Comparison of ENCODE assay signal across 10 cellular contexts in genomic region chr13:75715598-75716523, GRCh38.
DNase-seq lines count a peak whose midpoint lies in the region; ATAC-seq, FAIRE-seq and TF ChIP-seq lines count a peak whose summit lies in the region.
"Had no signal": no experiment of that assay in that cellular context is flagged by ENCODE, and none has a peak within 500 bp of the region (broad histone marks: within the 10 kb centered on the region; RNA-seq: fewer than 3 reads in every experiment).

No MANE protein-coding gene starts in this region.

- ATAC-seq in GM19351 (IDR thresholded peaks at IDR 0.05; ENCODE audit: unreplicated experiment) (peak; percentile 95), HG03103 (IDR thresholded peaks at IDR 0.05; ENCODE audit: low read depth, unreplicated experiment) (peak; percentile 95), K562 (no peak)

- no peak for TF ChIP-seq EP300 in K562 (IDR thresholded peaks at IDR 0.05; ENCODE audit: low read length)

- CTCF ChIA-PET in K562 (lab: Yijun Ruan, JAX; ENCODE audit: low intra/inter-chr PET ratio), result no interaction called here

- H3K4me3 ChIP-seq in K562, result no peak overlapping the region
- H3K4me3 ChIP-seq in effector memory CD4-positive, alpha-beta T cell (ENCODE audit: insufficient read depth, low read depth, low read length, poor library complexity, severe bottlenecking), result no peak overlapping the region

- H3K9me1 ChIP-seq in K562 (ENCODE audit: control insufficient read depth, insufficient read depth, low read length), result no peaks in the 10 kb centered on the region

- TF ChIP-seq RAD21 in K562 (CRISPR knock-in tag; conservative IDR thresholded peaks at IDR 0.05 in 1 of 2, IDR thresholded peaks at IDR 0.05 in 1 of 2), result no peak

- no peaks in the 10 kb centered on the region for H3K79me2 ChIP-seq in K562 (ENCODE audit: control insufficient read depth, insufficient read depth, low read length)

- DNase-seq in A172 (ENCODE audit: low spot score) (peak; percentile 30), K562 (ENCODE audit: extremely low read depth in 1 of 4, low spot score in 3 of 4) (no peak), DMS79 (lab: John Stamatoyannopoulos, UW) (no peak), D721Med (ENCODE audit: insufficient read length, low spot score) (no peak), NCI-H526 treated with DMSO at 0.1 percent for 48 hours (lab: John Stamatoyannopoulos, UW) (no peak)
- DNase-seq in effector memory CD4-positive, alpha-beta T cell, result no peak
- DNase-seq: DMS153, NCI-H2029 had no signal

- H3K9me3 ChIP-seq in K562 (replicated peaks; ENCODE audit: control insufficient read depth, insufficient read depth, low read depth, low read length), result no peaks in the 10 kb centered on the region
- H3K9me3 ChIP-seq in effector memory CD4-positive, alpha-beta T cell (ENCODE audit: control insufficient read depth, low read length), result no peaks in the 10 kb centered on the region

- H3K4me2 ChIP-seq in K562 (ENCODE audit: insufficient read depth, low read length), result no peak overlapping the region

- 0% methylated on average over 6 of the region's 6 CpGs for WGBS in K562 (ENCODE audit: insufficient coverage, low coverage, missing lambda C conversion rate)

- no peaks in the 10 kb centered on the region; a peak in 1 of 5 replicates for H3K4me1 ChIP-seq in K562 (replicated peaks in 1 of 2; ENCODE audit: control insufficient read depth in 2 of 2, insufficient read depth in 2 of 2, low read length in 2 of 2)
- H3K4me1 ChIP-seq in effector memory CD4-positive, alpha-beta T cell (ENCODE audit: control insufficient read depth, insufficient read depth, low read length, poor library complexity, severe bottlenecking), result no peaks in the 10 kb centered on the region

- H4K20me1 ChIP-seq in K562 (replicated peaks; ENCODE audit: control insufficient read depth, insufficient read depth, low read length), result no peaks in the 10 kb centered on the region

- intact Hi-C loops in K562 (cut with micrococcal nuclease), result no loop called here

- TF ChIP-seq POLR2A in K562 (conservative IDR thresholded peaks at IDR 0.05), result no peak

- FAIRE-seq in K562 (lab: Jason Lieb, UNC), result no peak
- FAIRE-seq in D721Med (lab: Jason Lieb, UNC), result no peak

- no peaks in the 10 kb centered on the region for H3K36me3 ChIP-seq in K562 (ENCODE audit: control insufficient read depth, insufficient read depth, low read length)
- H3K36me3 ChIP-seq in effector memory CD4-positive, alpha-beta T cell (ENCODE audit: control insufficient read depth, insufficient read depth, low read length), result no peaks in the 10 kb centered on the region

- POLR2A ChIA-PET in K562 (lab: Yijun Ruan, JAX), result no interaction called here

- no peak overlapping the region for H3K9ac ChIP-seq in K562 (ENCODE audit: insufficient read depth in 1 of 2, low read depth in 2 of 2, low read length in 2 of 2)

- no peak overlapping the region for H3K27ac ChIP-seq in K562 (ENCODE audit: extremely low read depth, low read depth, low read length)
- no peak overlapping the region for H3K27ac ChIP-seq in effector memory CD4-positive, alpha-beta T cell (ENCODE audit: insufficient read depth, low read length, poor library complexity, severe bottlenecking)

- no peaks in the 10 kb centered on the region for H3K27me3 ChIP-seq in K562 (ENCODE audit: control insufficient read depth in 2 of 2, insufficient read depth in 2 of 2, low read length in 2 of 2)
- no peaks in the 10 kb centered on the region for H3K27me3 ChIP-seq in effector memory CD4-positive, alpha-beta T cell (replicated peaks; ENCODE audit: control insufficient read depth, insufficient read depth, low read length, poor library complexity, severe bottlenecking)

- no TSS peak for BruUV-seq in K562 (replicated peaks; lab: Mats Ljungman, UMichigan)

- TF ChIP-seq CTCF in K562 (IDR thresholded peaks at IDR 0.05 in 2 of 3, conservative IDR thresholded peaks at IDR 0.05 in 1 of 3; ENCODE audit: insufficient read depth in 2 of 3, low read depth in 1 of 3, low read length in 3 of 3), result no peak
- no peak for TF ChIP-seq CTCF in D721Med (IDR thresholded peaks at IDR 0.05; ENCODE audit: insufficient read depth, missing control alignments)

- in situ Hi-C loops in K562 (cut with MboI), result no loop called here

- no peak overlapping the region for H2AFZ ChIP-seq in K562 (ENCODE audit: low read depth, low read length)

TF ChIP-seq in K562, 482 proteins besides CTCF, POLR2A, EP300 and RAD21:
- TF ChIP-seq HNRNPL (IDR thresholded peaks at IDR 0.05; ENCODE audit: low read depth, low read length) (no peak), TAF1 (IDR thresholded peaks at IDR 0.05; ENCODE audit: control insufficient read depth, extremely low read depth, insufficient read depth, low read length, severe bottlenecking) (no peak), NFIX (CRISPR knock-in tag; IDR thresholded peaks at IDR 0.05; ENCODE audit: low read depth) (0 out of 2 replicates have a peak, but pooled peaks have one; percentile 35), ZNF212 (CRISPR knock-in tag; IDR thresholded peaks at IDR 0.05) (no peak), ZNF124 (CRISPR knock-in tag; IDR thresholded peaks at IDR 0.05) (no peak), RBM14 (IDR thresholded peaks at IDR 0.05; ENCODE audit: borderline replicate concordance, insufficient read depth, low read depth, low read length) (no peak), HDGF (IDR thresholded peaks at IDR 0.05) (no peak), NFIC (IDR thresholded peaks at IDR 0.05) (peak; percentile 74), TBL1XR1 (IDR thresholded peaks at IDR 0.05; ENCODE audit: low read length in 2 of 2) (no peak), SPI1 (IDR thresholded peaks at IDR 0.05; ENCODE audit: borderline replicate concordance, low read depth, low read length) (no peak), SNIP1 (IDR thresholded peaks at IDR 0.05; ENCODE audit: low read depth) (no peak), SIX5 (IDR thresholded peaks at IDR 0.05; ENCODE audit: borderline replicate concordance in 1 of 2, insufficient read depth in 1 of 2, low read depth in 1 of 2, low read length in 2 of 2) (no peak), ZNF217 (CRISPR knock-in tag; IDR thresholded peaks at IDR 0.05) (no peak)
- TF ChIP-seq, protein P1, sequence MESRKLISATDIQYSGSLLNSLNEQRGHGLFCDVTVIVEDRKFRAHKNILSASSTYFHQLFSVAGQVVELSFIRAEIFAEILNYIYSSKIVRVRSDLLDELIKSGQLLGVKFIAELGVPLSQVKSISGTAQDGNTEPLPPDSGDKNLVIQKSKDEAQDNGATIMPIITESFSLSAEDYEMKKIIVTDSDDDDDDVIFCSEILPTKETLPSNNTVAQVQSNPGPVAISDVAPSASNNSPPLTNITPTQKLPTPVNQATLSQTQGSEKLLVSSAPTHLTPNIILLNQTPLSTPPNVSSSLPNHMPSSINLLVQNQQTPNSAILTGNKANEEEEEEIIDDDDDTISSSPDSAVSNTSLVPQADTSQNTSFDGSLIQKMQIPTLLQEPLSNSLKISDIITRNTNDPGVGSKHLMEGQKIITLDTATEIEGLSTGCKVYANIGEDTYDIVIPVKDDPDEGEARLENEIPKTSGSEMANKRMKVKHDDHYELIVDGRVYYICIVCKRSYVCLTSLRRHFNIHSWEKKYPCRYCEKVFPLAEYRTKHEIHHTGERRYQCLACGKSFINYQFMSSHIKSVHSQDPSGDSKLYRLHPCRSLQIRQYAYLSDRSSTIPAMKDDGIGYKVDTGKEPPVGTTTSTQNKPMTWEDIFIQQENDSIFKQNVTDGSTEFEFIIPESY (CRISPR knock-in tag; IDR thresholded peaks at IDR 0.05), result no peak
